ENCODE assay signal across 1 cellular context in genomic region chr20:57709823-57710799, GRCh38.
TF ChIP-seq lines count a peak whose summit lies in the region.

TSS of gene PMEPA1 (minus strand) at chr20:57710015. CDS start at chr20:57709582, 433 bp downstream.

TF ChIP-seq in K562, 482 proteins besides CTCF, POLR2A, EP300 and RAD21 (continued from another document):
- peak; percentile 65 for TF ChIP-seq NCOR1 (IDR thresholded peaks at IDR 0.05)
- TF ChIP-seq TSC22D4 (tag; IDR thresholded peaks at IDR 0.05), result no peak
- TF ChIP-seq, protein P1, sequence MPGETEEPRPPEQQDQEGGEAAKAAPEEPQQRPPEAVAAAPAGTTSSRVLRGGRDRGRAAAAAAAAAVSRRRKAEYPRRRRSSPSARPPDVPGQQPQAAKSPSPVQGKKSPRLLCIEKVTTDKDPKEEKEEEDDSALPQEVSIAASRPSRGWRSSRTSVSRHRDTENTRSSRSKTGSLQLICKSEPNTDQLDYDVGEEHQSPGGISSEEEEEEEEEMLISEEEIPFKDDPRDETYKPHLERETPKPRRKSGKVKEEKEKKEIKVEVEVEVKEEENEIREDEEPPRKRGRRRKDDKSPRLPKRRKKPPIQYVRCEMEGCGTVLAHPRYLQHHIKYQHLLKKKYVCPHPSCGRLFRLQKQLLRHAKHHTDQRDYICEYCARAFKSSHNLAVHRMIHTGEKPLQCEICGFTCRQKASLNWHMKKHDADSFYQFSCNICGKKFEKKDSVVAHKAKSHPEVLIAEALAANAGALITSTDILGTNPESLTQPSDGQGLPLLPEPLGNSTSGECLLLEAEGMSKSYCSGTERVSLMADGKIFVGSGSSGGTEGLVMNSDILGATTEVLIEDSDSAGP (CRISPR knock-in tag; IDR thresholded peaks at IDR 0.05), result peak; percentile 95
- TF ChIP-seq KDM4B (IDR thresholded peaks at IDR 0.05; ENCODE audit: borderline replicate concordance in 2 of 2, low read depth in 1 of 2), result peak in 1 of 2 experiments; percentile 80; a peak in 1 of 4 replicates
- peak; percentile 67 to 72; a peak in 3 of 4 replicates for TF ChIP-seq MAZ (CRISPR knock-in tag; conservative IDR thresholded peaks at IDR 0.05 in 1 of 2, IDR thresholded peaks at IDR 0.05 in 1 of 2)
- peak; percentile 14; the same call in 1 of the 2 replicates for TF ChIP-seq ESRRA (IDR thresholded peaks at IDR 0.05; ENCODE audit: borderline replicate concordance, low read depth)
- peak; percentile 87 for TF ChIP-seq EGR1 (conservative IDR thresholded peaks at IDR 0.05)
- TF ChIP-seq ZBTB11 (CRISPR knock-in tag; IDR thresholded peaks at IDR 0.05), result peak in 1 of 3 experiments; percentile 55; a peak in 1 of 6 replicates
- peak; percentile 32; the same call in 1 of the 2 replicates for TF ChIP-seq GABPB1 (CRISPR knock-in tag; IDR thresholded peaks at IDR 0.05)
- TF ChIP-seq, protein P2, sequence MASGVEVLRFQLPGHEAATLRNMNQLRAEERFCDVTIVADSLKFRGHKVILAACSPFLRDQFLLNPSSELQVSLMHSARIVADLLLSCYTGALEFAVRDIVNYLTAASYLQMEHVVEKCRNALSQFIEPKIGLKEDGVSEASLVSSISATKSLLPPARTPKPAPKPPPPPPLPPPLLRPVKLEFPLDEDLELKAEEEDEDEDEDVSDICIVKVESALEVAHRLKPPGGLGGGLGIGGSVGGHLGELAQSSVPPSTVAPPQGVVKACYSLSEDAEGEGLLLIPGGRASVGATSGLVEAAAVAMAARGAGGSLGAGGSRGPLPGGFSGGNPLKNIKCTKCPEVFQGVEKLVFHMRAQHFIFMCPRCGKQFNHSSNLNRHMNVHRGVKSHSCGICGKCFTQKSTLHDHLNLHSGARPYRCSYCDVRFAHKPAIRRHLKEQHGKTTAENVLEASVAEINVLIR (CRISPR knock-in tag; IDR thresholded peaks at IDR 0.05), result peak; percentile 69; the same call in 1 of the 2 replicates
- peak; percentile 95 for TF ChIP-seq VEZF1 (CRISPR knock-in tag; IDR thresholded peaks at IDR 0.05)
- peak; percentile 62 for TF ChIP-seq JUND (IDR thresholded peaks at IDR 0.05; ENCODE audit: borderline replicate concordance, low read depth, low read length)
- peak; percentile 49; the same call in 1 of the 3 replicates for TF ChIP-seq JUND (tag; IDR thresholded peaks at IDR 0.05; ENCODE audit: borderline replicate concordance, low read depth, low read length)
- TF ChIP-seq CREM (IDR thresholded peaks at IDR 0.05; ENCODE audit: low read depth), result peak; percentile 86
- peak; percentile 50; the same call in 1 of the 2 replicates for TF ChIP-seq CREB1 (IDR thresholded peaks at IDR 0.05)
- TF ChIP-seq CREB1 (CRISPR knock-in tag; IDR thresholded peaks at IDR 0.05), result peak; percentile 80
- peak; percentile 51 for TF ChIP-seq CTBP1 (IDR thresholded peaks at IDR 0.05; ENCODE audit: borderline replicate concordance)
- TF ChIP-seq CXXC5 (CRISPR knock-in tag; IDR thresholded peaks at IDR 0.05), result peak; percentile 48
- TF ChIP-seq PHTF2 (CRISPR knock-in tag; IDR thresholded peaks at IDR 0.05), result no peak
- TF ChIP-seq, protein P3, sequence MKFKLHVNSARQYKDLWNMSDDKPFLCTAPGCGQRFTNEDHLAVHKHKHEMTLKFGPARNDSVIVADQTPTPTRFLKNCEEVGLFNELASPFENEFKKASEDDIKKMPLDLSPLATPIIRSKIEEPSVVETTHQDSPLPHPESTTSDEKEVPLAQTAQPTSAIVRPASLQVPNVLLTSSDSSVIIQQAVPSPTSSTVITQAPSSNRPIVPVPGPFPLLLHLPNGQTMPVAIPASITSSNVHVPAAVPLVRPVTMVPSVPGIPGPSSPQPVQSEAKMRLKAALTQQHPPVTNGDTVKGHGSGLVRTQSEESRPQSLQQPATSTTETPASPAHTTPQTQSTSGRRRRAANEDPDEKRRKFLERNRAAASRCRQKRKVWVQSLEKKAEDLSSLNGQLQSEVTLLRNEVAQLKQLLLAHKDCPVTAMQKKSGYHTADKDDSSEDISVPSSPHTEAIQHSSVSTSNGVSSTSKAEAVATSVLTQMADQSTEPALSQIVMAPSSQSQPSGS (CRISPR knock-in tag; IDR thresholded peaks at IDR 0.05), result peak; percentile 66; the same call in 1 of the 2 replicates
- no peak for TF ChIP-seq FIP1L1 (IDR thresholded peaks at IDR 0.05; ENCODE audit: low read depth, low read length, poor library complexity, severe bottlenecking)
- TF ChIP-seq ATF1 (CRISPR knock-in tag; IDR thresholded peaks at IDR 0.05), result no peak
- peak; percentile 81 for TF ChIP-seq ATF1 (tag; IDR thresholded peaks at IDR 0.05)
- peak; percentile 77 for TF ChIP-seq CCNT2 (IDR thresholded peaks at IDR 0.05; ENCODE audit: borderline replicate concordance, extremely low read depth, insufficient read length, low read depth, low read length)
- 0 out of 2 replicates have a peak, but pooled peaks have one; percentile 27 for TF ChIP-seq TOE1 (IDR thresholded peaks at IDR 0.05; ENCODE audit: borderline replicate concordance)
- TF ChIP-seq TOE1 (CRISPR knock-in tag; IDR thresholded peaks at IDR 0.05; ENCODE audit: borderline replicate concordance, low read depth), result no peak
- TF ChIP-seq SMAD4 (CRISPR knock-in tag; conservative IDR thresholded peaks at IDR 0.05), result peak; percentile 91
- TF ChIP-seq KDM5B (IDR thresholded peaks at IDR 0.05; ENCODE audit: insufficient replicate concordance, low read depth, low read length), result no peak
- peak; percentile 76; the same call in 1 of the 2 replicates for TF ChIP-seq ZBTB7A (IDR thresholded peaks at IDR 0.05; ENCODE audit: borderline replicate concordance, control insufficient read depth, low read depth, low read length)
- TF ChIP-seq, protein P4, sequence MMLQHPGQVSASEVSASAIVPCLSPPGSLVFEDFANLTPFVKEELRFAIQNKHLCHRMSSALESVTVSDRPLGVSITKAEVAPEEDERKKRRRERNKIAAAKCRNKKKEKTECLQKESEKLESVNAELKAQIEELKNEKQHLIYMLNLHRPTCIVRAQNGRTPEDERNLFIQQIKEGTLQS (IDR thresholded peaks at IDR 0.05), result peak; percentile 61
- TF ChIP-seq, protein P4 (CRISPR knock-in tag; conservative IDR thresholded peaks at IDR 0.05), result no peak
- TF ChIP-seq ZNF551 (CRISPR knock-in tag; IDR thresholded peaks at IDR 0.05), result no peak
- peak; percentile 62 to 63 for TF ChIP-seq NRF1 (conservative IDR thresholded peaks at IDR 0.05 in 1 of 2, IDR thresholded peaks at IDR 0.05 in 1 of 2)
- TF ChIP-seq SP1 (CRISPR knock-in tag; IDR thresholded peaks at IDR 0.05), result peak; percentile 48; the same call in 1 of the 2 replicates
- peak; percentile 39 for TF ChIP-seq RBM25 (IDR thresholded peaks at IDR 0.05; ENCODE audit: low read depth, low read length, severe bottlenecking)
- TF ChIP-seq KAT2B (IDR thresholded peaks at IDR 0.05; ENCODE audit: low read depth, low read length), result no peak
